Comparison of ENCODE assay signal across 15 cellular contexts in the genomic region with DNA sequence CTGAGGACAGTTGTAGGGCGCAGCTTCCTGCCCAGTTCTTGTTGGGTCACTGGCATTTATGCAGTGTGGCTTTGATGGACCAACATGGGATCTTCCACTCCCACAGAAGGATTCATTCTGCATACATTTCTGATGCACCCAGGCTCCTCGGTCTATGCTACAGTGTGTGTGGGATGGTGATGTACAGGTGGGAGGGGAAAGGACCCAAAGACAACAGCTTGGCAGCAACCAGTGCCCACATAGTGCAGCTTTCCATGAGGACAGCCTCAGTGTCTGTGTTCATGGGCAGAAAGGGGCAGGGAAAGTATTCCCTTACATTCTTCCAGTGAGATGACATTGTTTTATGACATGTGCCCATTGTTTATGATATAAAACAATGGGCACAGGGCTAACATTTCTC.
DNase-seq lines count a peak whose midpoint lies in the region; ATAC-seq and TF ChIP-seq lines count a peak whose summit lies in the region.
"Had no signal": no experiment of that assay in that cellular context is flagged by ENCODE, and none has a peak within 500 bp of the region (broad histone marks: within the 10 kb centered on the region; RNA-seq: fewer than 3 reads in every experiment).

No MANE protein-coding gene starts in this region.

- peak overlapping the region in 6 of 11 experiments; percentile 5 to 92 (median 88); a peak in 8 of 22 replicates for H3K27ac ChIP-seq in BLaER1 treated with 17β-estradiol and CSF1 and Interleukin-3, amounts not matched to agents 10 nM and 100 nM
- H3K27ac ChIP-seq in spleen: no peak overlapping the region
- H3K27ac ChIP-seq: A549, HL-60 had no signal

- no peak for TF ChIP-seq RAD21 in Ishikawa (IDR thresholded peaks at IDR 0.05; ENCODE audit: low read depth)

- peak overlapping the region in 10 of 11 experiments; percentile 20 to 87 (median 55); a peak in 15 of 22 replicates for H3K4me2 ChIP-seq in BLaER1 treated with 17β-estradiol and CSF1 and Interleukin-3, amounts not matched to agents 10 nM and 100 nM
- H3K4me2 ChIP-seq: A549 had no signal

- intact Hi-C loops in spleen (cut with DNase I; ENCODE audit: low total_unique reads): no loop called here

- WGBS in spleen, 5 donors: 83 to 94% (median 87%) methylated on average over 2 of the region's 2 CpGs

- H3K36me3 ChIP-seq in BLaER1 treated with 17β-estradiol and CSF1 and Interleukin-3, amounts not matched to agents 10 nM and 100 nM: no peaks in the 10 kb centered on the region
- H3K36me3 ChIP-seq in spleen: no peaks in the 10 kb centered on the region

- ATAC-seq in HG03460 (IDR thresholded peaks at IDR 0.05; ENCODE audit: unreplicated experiment) (no peak), HG03175 (IDR thresholded peaks at IDR 0.05; ENCODE audit: unreplicated experiment) (no peak)
- ATAC-seq: A549 had no signal

- H3K9me3 ChIP-seq in BLaER1 treated with 17β-estradiol and CSF1 and Interleukin-3, amounts not matched to agents 10 nM and 100 nM (replicated peaks in 1 of 11): no peaks in the 10 kb centered on the region
- H3K9me3 ChIP-seq in spleen: no peaks in the 10 kb centered on the region
- H3K9me3 ChIP-seq: A549, BE2C had no signal

- no peak for TF ChIP-seq EP300 in Ishikawa (IDR thresholded peaks at IDR 0.05; ENCODE audit: borderline replicate concordance)

- DNase-seq in kidney glomerular epithelial cell (lab: John Stamatoyannopoulos, UW): peak; percentile 55
- DNase-seq in spleen: no peak
- no peak for DNase-seq in activated CD8-positive, alpha-beta memory T cell treated with anti-CD3 and anti-CD28 coated beads for 24 hours
- DNase-seq: BE2C, DMS 273 treated with DMSO at 0.1 percent for 48 hours, DMS79, GOT3, H9, KBM-7 had no signal

- no peak for TF ChIP-seq POLR2A in spleen (IDR thresholded peaks at IDR 0.05)

- H3K4me3 ChIP-seq in BLaER1 treated with 17β-estradiol and CSF1 and Interleukin-3, amounts not matched to agents 10 nM and 100 nM: no peak overlapping the region
- no peak overlapping the region for H3K4me3 ChIP-seq in spleen
- H3K4me3 ChIP-seq: A549 had no signal

- H3K4me1 ChIP-seq in BLaER1 treated with 17β-estradiol and CSF1 and Interleukin-3, amounts not matched to agents 10 nM and 100 nM: peaks cover 35 to 67% (median 55%) of the 10 kb centered on the region in 10 experiments
- no peaks in the 10 kb centered on the region for H3K4me1 ChIP-seq in spleen
- H3K4me1 ChIP-seq: BE2C had no signal

- H4K20me1 ChIP-seq in BLaER1 treated with 17β-estradiol and CSF1 and Interleukin-3, amounts not matched to agents 10 nM and 100 nM: no peaks in the 10 kb centered on the region

- H3K9ac ChIP-seq in BLaER1 treated with 17β-estradiol and CSF1 and Interleukin-3, amounts not matched to agents 10 nM and 100 nM: no peak overlapping the region

- TF ChIP-seq CTCF in spleen (IDR thresholded peaks at IDR 0.05 in 8 of 11, conservative IDR thresholded peaks at IDR 0.05 in 3 of 11): no peak

- no peaks in the 10 kb centered on the region for H3K27me3 ChIP-seq in BLaER1 treated with 17β-estradiol and CSF1 and Interleukin-3, amounts not matched to agents 10 nM and 100 nM
- H3K27me3 ChIP-seq in spleen (replicated peaks in 1 of 7): no peaks in the 10 kb centered on the region
- H3K27me3 ChIP-seq: BE2C had no signal

TF ChIP-seq in Ishikawa, 13 proteins besides CTCF, POLR2A, EP300 and RAD21:
- TF ChIP-seq TAF1 (IDR thresholded peaks at IDR 0.05; ENCODE audit: low read depth) (no peak), NFIC (IDR thresholded peaks at IDR 0.05) (no peak), CEBPB (IDR thresholded peaks at IDR 0.05) (no peak), CREB1 (IDR thresholded peaks at IDR 0.05; ENCODE audit: low read depth) (no peak), TEAD4 (IDR thresholded peaks at IDR 0.05) (peak; percentile 47; the same call in 1 of the 2 replicates), FOXM1 (IDR thresholded peaks at IDR 0.05; ENCODE audit: borderline replicate concordance, low read depth) (no peak)

Comparison
In these comparisons a context has a peak if more than half of its experiments do, and no peak if none do; other contexts are left out.
1. H3K27ac ChIP-seq: peak in BLaER1 treated with 17β-estradiol and CSF1 and Interleukin-3, amounts not matched to agents 10 nM and 100 nM (6 of 11); none in spleen (0 of 8).